1 cellular context compared by ENCODE assay signal in the genomic region with DNA sequence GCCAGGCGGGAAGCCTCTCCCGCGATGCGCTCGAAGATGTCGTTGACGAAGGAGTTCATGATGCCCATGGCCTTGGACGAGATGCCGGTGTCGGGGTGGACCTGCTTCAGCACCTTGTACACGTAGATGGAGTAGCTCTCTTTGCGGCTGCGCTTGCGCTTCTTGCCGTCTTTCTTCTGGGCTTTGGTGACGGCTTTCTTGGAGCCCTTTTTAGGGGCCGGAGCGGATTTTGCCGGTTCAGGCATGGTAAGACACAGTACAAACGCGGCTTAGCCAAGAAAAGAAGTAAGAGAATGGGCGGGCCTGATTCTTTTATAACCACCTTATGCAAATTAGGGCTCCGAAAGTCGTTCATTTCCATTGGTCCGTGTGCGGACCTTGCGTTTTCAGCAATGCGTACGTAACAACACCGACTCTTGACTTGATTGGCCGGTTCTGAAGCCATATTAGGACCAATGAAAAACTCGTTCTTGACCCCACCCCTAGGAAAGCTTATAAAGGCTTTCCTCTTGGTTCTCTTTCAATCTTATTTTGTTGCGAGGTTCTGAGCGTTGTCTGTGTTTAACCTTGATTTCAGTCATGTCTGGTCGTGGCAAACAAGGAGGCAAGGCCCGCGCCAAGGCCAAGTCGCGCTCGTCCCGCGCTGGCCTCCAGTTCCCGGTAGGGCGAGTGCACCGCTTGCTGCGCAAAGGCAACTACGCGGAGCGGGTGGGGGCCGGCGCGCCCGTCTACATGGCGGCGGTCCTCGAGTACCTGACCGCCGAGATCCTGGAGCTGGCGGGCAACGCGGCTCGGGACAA.
A peak's percentile ranks its signal among the peaks of the same experiment; 100 is the strongest.
TF ChIP-seq lines count a peak whose summit lies in the region.

No MANE protein-coding gene starts in this region.

TF ChIP-seq in WTC11, 78 proteins besides CTCF, POLR2A, EP300 and RAD21 (continued from another document and continues in another):
- TF ChIP-seq, protein P1, sequence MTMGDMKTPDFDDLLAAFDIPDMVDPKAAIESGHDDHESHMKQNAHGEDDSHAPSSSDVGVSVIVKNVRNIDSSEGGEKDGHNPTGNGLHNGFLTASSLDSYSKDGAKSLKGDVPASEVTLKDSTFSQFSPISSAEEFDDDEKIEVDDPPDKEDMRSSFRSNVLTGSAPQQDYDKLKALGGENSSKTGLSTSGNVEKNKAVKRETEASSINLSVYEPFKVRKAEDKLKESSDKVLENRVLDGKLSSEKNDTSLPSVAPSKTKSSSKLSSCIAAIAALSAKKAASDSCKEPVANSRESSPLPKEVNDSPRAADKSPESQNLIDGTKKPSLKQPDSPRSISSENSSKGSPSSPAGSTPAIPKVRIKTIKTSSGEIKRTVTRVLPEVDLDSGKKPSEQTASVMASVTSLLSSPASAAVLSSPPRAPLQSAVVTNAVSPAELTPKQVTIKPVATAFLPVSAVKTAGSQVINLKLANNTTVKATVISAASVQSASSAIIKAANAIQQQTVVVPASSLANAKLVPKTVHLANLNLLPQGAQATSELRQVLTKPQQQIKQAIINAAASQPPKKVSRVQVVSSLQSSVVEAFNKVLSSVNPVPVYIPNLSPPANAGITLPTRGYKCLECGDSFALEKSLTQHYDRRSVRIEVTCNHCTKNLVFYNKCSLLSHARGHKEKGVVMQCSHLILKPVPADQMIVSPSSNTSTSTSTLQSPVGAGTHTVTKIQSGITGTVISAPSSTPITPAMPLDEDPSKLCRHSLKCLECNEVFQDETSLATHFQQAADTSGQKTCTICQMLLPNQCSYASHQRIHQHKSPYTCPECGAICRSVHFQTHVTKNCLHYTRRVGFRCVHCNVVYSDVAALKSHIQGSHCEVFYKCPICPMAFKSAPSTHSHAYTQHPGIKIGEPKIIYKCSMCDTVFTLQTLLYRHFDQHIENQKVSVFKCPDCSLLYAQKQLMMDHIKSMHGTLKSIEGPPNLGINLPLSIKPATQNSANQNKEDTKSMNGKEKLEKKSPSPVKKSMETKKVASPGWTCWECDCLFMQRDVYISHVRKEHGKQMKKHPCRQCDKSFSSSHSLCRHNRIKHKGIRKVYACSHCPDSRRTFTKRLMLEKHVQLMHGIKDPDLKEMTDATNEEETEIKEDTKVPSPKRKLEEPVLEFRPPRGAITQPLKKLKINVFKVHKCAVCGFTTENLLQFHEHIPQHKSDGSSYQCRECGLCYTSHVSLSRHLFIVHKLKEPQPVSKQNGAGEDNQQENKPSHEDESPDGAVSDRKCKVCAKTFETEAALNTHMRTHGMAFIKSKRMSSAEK (CRISPR knock-in tag; IDR thresholded peaks at IDR 0.05; ENCODE audit: borderline replicate concordance), result peak; percentile 94
- TF ChIP-seq JAZF1 (CRISPR knock-in tag; IDR thresholded peaks at IDR 0.05) (no peak), OVOL2 (CRISPR knock-in tag; IDR thresholded peaks at IDR 0.05; ENCODE audit: borderline replicate concordance) (no peak), ZNF232 (CRISPR knock-in tag; IDR thresholded peaks at IDR 0.05) (0 out of 2 replicates have a peak, but pooled peaks have one; percentile 57), JUN (CRISPR knock-in tag; IDR thresholded peaks at IDR 0.05) (peak; percentile 68; the same call in 1 of the 2 replicates), RORB (CRISPR knock-in tag; IDR thresholded peaks at IDR 0.05) (no peak), NFYB (CRISPR knock-in tag; conservative IDR thresholded peaks at IDR 0.05; ENCODE audit: low read depth) (peak; percentile 85), FOXJ3 (CRISPR knock-in tag; IDR thresholded peaks at IDR 0.05; ENCODE audit: borderline replicate concordance) (0 out of 2 replicates have a peak, but pooled peaks have one; percentile 71), TCF7 (CRISPR knock-in tag; IDR thresholded peaks at IDR 0.05; ENCODE audit: low read depth) (no peak), ATF1 (CRISPR knock-in tag; IDR thresholded peaks at IDR 0.05) (no peak), FOXK1 (CRISPR knock-in tag; IDR thresholded peaks at IDR 0.05) (0 out of 2 replicates have a peak, but pooled peaks have one; percentile 42), ZNF671 (CRISPR knock-in tag; IDR thresholded peaks at IDR 0.05) (peak; percentile 83), PRRX2 (CRISPR knock-in tag; IDR thresholded peaks at IDR 0.05) (peak; percentile 93)
- TF ChIP-seq, protein P2, sequence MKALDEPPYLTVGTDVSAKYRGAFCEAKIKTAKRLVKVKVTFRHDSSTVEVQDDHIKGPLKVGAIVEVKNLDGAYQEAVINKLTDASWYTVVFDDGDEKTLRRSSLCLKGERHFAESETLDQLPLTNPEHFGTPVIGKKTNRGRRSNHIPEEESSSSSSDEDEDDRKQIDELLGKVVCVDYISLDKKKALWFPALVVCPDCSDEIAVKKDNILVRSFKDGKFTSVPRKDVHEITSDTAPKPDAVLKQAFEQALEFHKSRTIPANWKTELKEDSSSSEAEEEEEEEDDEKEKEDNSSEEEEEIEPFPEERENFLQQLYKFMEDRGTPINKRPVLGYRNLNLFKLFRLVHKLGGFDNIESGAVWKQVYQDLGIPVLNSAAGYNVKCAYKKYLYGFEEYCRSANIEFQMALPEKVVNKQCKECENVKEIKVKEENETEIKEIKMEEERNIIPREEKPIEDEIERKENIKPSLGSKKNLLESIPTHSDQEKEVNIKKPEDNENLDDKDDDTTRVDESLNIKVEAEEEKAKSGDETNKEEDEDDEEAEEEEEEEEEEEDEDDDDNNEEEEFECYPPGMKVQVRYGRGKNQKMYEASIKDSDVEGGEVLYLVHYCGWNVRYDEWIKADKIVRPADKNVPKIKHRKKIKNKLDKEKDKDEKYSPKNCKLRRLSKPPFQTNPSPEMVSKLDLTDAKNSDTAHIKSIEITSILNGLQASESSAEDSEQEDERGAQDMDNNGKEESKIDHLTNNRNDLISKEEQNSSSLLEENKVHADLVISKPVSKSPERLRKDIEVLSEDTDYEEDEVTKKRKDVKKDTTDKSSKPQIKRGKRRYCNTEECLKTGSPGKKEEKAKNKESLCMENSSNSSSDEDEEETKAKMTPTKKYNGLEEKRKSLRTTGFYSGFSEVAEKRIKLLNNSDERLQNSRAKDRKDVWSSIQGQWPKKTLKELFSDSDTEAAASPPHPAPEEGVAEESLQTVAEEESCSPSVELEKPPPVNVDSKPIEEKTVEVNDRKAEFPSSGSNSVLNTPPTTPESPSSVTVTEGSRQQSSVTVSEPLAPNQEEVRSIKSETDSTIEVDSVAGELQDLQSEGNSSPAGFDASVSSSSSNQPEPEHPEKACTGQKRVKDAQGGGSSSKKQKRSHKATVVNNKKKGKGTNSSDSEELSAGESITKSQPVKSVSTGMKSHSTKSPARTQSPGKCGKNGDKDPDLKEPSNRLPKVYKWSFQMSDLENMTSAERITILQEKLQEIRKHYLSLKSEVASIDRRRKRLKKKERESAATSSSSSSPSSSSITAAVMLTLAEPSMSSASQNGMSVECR (CRISPR knock-in tag; IDR thresholded peaks at IDR 0.05; ENCODE audit: borderline replicate concordance), result peak; percentile 39; the same call in 1 of the 2 replicates
- TF ChIP-seq, protein P3, sequence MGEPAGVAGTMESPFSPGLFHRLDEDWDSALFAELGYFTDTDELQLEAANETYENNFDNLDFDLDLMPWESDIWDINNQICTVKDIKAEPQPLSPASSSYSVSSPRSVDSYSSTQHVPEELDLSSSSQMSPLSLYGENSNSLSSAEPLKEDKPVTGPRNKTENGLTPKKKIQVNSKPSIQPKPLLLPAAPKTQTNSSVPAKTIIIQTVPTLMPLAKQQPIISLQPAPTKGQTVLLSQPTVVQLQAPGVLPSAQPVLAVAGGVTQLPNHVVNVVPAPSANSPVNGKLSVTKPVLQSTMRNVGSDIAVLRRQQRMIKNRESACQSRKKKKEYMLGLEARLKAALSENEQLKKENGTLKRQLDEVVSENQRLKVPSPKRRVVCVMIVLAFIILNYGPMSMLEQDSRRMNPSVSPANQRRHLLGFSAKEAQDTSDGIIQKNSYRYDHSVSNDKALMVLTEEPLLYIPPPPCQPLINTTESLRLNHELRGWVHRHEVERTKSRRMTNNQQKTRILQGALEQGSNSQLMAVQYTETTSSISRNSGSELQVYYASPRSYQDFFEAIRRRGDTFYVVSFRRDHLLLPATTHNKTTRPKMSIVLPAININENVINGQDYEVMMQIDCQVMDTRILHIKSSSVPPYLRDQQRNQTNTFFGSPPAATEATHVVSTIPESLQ (CRISPR knock-in tag; IDR thresholded peaks at IDR 0.05), result no peak
- TF ChIP-seq, protein P4, sequence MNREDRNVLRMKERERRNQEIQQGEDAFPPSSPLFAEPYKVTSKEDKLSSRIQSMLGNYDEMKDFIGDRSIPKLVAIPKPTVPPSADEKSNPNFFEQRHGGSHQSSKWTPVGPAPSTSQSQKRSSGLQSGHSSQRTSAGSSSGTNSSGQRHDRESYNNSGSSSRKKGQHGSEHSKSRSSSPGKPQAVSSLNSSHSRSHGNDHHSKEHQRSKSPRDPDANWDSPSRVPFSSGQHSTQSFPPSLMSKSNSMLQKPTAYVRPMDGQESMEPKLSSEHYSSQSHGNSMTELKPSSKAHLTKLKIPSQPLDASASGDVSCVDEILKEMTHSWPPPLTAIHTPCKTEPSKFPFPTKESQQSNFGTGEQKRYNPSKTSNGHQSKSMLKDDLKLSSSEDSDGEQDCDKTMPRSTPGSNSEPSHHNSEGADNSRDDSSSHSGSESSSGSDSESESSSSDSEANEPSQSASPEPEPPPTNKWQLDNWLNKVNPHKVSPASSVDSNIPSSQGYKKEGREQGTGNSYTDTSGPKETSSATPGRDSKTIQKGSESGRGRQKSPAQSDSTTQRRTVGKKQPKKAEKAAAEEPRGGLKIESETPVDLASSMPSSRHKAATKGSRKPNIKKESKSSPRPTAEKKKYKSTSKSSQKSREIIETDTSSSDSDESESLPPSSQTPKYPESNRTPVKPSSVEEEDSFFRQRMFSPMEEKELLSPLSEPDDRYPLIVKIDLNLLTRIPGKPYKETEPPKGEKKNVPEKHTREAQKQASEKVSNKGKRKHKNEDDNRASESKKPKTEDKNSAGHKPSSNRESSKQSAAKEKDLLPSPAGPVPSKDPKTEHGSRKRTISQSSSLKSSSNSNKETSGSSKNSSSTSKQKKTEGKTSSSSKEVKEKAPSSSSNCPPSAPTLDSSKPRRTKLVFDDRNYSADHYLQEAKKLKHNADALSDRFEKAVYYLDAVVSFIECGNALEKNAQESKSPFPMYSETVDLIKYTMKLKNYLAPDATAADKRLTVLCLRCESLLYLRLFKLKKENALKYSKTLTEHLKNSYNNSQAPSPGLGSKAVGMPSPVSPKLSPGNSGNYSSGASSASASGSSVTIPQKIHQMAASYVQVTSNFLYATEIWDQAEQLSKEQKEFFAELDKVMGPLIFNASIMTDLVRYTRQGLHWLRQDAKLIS (CRISPR knock-in tag; IDR thresholded peaks at IDR 0.05; ENCODE audit: borderline replicate concordance), result peak; percentile 96; the same call in 1 of the 2 replicates
- TF ChIP-seq, protein P5, sequence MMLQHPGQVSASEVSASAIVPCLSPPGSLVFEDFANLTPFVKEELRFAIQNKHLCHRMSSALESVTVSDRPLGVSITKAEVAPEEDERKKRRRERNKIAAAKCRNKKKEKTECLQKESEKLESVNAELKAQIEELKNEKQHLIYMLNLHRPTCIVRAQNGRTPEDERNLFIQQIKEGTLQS (CRISPR knock-in tag; conservative IDR thresholded peaks at IDR 0.05), result no peak
- TF ChIP-seq, protein P6, sequence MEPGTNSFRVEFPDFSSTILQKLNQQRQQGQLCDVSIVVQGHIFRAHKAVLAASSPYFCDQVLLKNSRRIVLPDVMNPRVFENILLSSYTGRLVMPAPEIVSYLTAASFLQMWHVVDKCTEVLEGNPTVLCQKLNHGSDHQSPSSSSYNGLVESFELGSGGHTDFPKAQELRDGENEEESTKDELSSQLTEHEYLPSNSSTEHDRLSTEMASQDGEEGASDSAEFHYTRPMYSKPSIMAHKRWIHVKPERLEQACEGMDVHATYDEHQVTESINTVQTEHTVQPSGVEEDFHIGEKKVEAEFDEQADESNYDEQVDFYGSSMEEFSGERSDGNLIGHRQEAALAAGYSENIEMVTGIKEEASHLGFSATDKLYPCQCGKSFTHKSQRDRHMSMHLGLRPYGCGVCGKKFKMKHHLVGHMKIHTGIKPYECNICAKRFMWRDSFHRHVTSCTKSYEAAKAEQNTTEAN (CRISPR knock-in tag; IDR thresholded peaks at IDR 0.05), result peak; percentile 47
- TF ChIP-seq, protein P7, sequence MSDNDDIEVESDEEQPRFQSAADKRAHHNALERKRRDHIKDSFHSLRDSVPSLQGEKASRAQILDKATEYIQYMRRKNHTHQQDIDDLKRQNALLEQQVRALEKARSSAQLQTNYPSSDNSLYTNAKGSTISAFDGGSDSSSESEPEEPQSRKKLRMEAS (CRISPR knock-in tag; IDR thresholded peaks at IDR 0.05), result peak; percentile 13; the same call in 1 of the 2 replicates
- TF ChIP-seq, protein P8, sequence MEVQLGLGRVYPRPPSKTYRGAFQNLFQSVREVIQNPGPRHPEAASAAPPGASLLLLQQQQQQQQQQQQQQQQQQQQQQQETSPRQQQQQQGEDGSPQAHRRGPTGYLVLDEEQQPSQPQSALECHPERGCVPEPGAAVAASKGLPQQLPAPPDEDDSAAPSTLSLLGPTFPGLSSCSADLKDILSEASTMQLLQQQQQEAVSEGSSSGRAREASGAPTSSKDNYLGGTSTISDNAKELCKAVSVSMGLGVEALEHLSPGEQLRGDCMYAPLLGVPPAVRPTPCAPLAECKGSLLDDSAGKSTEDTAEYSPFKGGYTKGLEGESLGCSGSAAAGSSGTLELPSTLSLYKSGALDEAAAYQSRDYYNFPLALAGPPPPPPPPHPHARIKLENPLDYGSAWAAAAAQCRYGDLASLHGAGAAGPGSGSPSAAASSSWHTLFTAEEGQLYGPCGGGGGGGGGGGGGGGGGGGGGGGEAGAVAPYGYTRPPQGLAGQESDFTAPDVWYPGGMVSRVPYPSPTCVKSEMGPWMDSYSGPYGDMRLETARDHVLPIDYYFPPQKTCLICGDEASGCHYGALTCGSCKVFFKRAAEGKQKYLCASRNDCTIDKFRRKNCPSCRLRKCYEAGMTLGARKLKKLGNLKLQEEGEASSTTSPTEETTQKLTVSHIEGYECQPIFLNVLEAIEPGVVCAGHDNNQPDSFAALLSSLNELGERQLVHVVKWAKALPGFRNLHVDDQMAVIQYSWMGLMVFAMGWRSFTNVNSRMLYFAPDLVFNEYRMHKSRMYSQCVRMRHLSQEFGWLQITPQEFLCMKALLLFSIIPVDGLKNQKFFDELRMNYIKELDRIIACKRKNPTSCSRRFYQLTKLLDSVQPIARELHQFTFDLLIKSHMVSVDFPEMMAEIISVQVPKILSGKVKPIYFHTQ (CRISPR knock-in tag; IDR thresholded peaks at IDR 0.05), result peak; percentile 92
- TF ChIP-seq, protein P9, sequence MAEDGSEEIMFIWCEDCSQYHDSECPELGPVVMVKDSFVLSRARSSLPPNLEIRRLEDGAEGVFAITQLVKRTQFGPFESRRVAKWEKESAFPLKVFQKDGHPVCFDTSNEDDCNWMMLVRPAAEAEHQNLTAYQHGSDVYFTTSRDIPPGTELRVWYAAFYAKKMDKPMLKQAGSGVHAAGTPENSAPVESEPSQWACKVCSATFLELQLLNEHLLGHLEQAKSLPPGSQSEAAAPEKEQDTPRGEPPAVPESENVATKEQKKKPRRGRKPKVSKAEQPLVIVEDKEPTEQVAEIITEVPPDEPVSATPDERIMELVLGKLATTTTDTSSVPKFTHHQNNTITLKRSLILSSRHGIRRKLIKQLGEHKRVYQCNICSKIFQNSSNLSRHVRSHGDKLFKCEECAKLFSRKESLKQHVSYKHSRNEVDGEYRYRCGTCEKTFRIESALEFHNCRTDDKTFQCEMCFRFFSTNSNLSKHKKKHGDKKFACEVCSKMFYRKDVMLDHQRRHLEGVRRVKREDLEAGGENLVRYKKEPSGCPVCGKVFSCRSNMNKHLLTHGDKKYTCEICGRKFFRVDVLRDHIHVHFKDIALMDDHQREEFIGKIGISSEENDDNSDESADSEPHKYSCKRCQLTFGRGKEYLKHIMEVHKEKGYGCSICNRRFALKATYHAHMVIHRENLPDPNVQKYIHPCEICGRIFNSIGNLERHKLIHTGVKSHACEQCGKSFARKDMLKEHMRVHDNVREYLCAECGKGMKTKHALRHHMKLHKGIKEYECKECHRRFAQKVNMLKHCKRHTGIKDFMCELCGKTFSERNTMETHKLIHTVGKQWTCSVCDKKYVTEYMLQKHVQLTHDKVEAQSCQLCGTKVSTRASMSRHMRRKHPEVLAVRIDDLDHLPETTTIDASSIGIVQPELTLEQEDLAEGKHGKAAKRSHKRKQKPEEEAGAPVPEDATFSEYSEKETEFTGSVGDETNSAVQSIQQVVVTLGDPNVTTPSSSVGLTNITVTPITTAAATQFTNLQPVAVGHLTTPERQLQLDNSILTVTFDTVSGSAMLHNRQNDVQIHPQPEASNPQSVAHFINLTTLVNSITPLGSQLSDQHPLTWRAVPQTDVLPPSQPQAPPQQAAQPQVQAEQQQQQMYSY (CRISPR knock-in tag; IDR thresholded peaks at IDR 0.05), result no peak
